ENCODE assay signal across 8 cellular contexts in the genomic region with DNA sequence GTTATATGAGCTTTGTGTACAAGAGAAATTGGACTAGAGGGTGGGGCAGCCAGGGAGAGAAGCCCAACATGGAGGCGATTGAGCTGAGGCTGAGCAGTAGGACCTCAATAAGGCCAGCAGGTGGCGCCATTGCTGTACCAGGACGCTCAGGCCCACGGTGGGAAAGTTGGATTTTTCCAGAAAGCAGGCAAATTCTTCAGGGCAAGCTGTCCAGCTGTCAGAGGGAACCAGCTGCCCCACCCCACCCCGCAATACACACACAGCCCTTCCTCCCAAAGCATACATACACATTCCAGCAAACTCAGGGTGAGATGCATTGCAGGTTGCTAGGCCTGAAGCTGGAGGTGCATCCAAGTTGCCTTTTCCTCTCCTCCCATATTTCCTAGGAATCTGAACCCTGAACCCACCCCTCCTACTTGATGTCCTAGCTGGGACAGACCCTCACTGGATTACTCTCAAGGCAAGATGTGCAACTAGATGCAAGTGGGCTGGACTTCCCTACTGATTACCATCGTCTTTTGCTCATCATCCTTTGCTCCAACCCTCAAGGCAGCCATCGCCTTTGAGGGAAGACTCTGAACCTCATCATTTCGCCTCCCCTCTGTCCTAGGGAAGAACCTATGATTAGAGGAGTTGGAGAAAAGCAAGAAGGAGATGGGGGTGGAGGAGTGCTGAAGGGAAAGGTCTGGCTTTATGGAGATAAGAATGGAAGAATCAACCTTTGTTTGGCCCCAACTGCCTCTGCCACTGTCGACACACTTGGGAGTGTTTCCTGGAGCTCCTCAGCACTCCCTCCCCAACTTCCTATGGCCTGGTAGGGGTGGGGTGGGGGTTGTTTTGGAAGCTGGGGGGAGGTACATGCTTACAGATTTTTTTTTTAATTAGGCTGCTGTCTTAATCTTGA. TPM values are rescaled to one million over a fixed set of nuclear protein-coding genes. Genes with fewer than 3 reads are reported as not detected.
DNase-seq lines count a peak whose midpoint lies in the region; ATAC-seq, FAIRE-seq and TF ChIP-seq lines count a peak whose summit lies in the region.

No MANE protein-coding gene starts in this region.

- H3K4me3 ChIP-seq in LNCaP clone FGC (ENCODE audit: low read depth, low read length) (no peak overlapping the region), RWPE2 (ENCODE audit: severe bottlenecking) (no peak overlapping the region), upper lobe of right lung (no peak overlapping the region)

- intact Hi-C loops in upper lobe of right lung (cut with DNase I), result loop anchor here (5.0 kb wide), 1 partner anchor 77 kb away; no protein-coding TSS in a partner anchor

- FAIRE-seq in frontal cortex (lab: Jason Lieb, UNC), result no peak

- DNase-seq in DMS 273 (lab: John Stamatoyannopoulos, UW; ENCODE audit: unreplicated experiment) (peak; percentile 89), LNCaP clone FGC (ENCODE audit: low read depth) (no peak), RWPE2 (ENCODE audit: low spot score) (peak; percentile 58), frontal cortex (ENCODE audit: low spot score in 2 of 2) (peak; percentile 41 to 75), omental fat pad (ENCODE audit: low spot score) (peak; percentile 75), upper lobe of right lung (peak; percentile 84)
- DNase-seq in activated gamma-delta T cell treated with anti-CD3 and anti-CD28 coated beads, Interleukin-2, amount 50 U/mL, for 16 hours (ENCODE audit: low read depth), result peak; percentile 51

- no peaks in the 10 kb centered on the region for H3K9me3 ChIP-seq in RWPE2 (ENCODE audit: severe bottlenecking)
- H3K9me3 ChIP-seq in upper lobe of right lung, result no peaks in the 10 kb centered on the region

- H3K27me3 ChIP-seq in RWPE2 (ENCODE audit: insufficient read depth, poor library complexity, severe bottlenecking), result no peaks in the 10 kb centered on the region
- H3K27me3 ChIP-seq in upper lobe of right lung, result no peaks in the 10 kb centered on the region

- H3K4me1 ChIP-seq in RWPE2 (ENCODE audit: insufficient read depth, poor library complexity, severe bottlenecking) (peaks cover 5% of the 10 kb centered on the region), upper lobe of right lung (peaks cover 37% of the 10 kb centered on the region)

- TF ChIP-seq CTCF in LNCaP clone FGC (IDR thresholded peaks at IDR 0.05; ENCODE audit: control insufficient read depth, extremely low read depth, insufficient read depth), result peak; percentile 97
- peak; percentile 74 for TF ChIP-seq CTCF in RWPE2 (IDR thresholded peaks at IDR 0.05; ENCODE audit: poor library complexity, severe bottlenecking)
- TF ChIP-seq CTCF in omental fat pad (IDR thresholded peaks at IDR 0.05), result peak in 2 of 3 donors; percentile 67 to 87
- peak; percentile 98 for TF ChIP-seq CTCF in upper lobe of right lung (IDR thresholded peaks at IDR 0.05)

- H3K27ac ChIP-seq in RWPE2 (ENCODE audit: poor library complexity, severe bottlenecking) (no peak overlapping the region), upper lobe of right lung (peak overlapping the region; percentile 28)

- H3K36me3 ChIP-seq in RWPE2 (ENCODE audit: low read depth) (no peaks in the 10 kb centered on the region), upper lobe of right lung (no peaks in the 10 kb centered on the region)

- ATAC-seq in GM21576 (IDR thresholded peaks at IDR 0.05; ENCODE audit: unreplicated experiment) (peak; percentile 61), RWPE2 (ENCODE audit: low read depth) (peak; percentile 82), omental fat pad (ENCODE audit: low FRiP score) (peak; percentile 82), upper lobe of right lung (peak; percentile 97)

RNA-seq across cellular contexts. Expression of a gene that starts 25.5 kb away (rescaled TPM):
- total RNA-seq in frontal cortex (0.82 TPM), omental fat pad (100 to 1,000 TPM in 1 of 4 donors, 10 to 100 TPM in 3; 52.6 to 123 (median 76.9) TPM), upper lobe of right lung (50.7 TPM)

Comparison
In these comparisons a context has a peak if more than half of its experiments do, and no peak if none do; other contexts are left out.
1. RNA of a gene that starts 25.5 kb away (total RNA-seq): 52.6 to 123 TPM in omental fat pad and 50.7 TPM in upper lobe of right lung (single experiment); 0.82 TPM in frontal cortex (single experiment); every median in the first group is over 10 times any median in the second.
2. Peak in every context shown above with its lines, with median percentiles within 50 percentile points of each other: ATAC-seq and CTCF ChIP-seq.